Comparison of ENCODE assay signal across 20 cellular contexts in genomic region chr5:93644760-93645159, GRCh38.
A peak's percentile ranks its signal among the peaks of the same experiment; 100 is the strongest.
DNase-seq lines count a peak whose midpoint lies in the region; ATAC-seq, FAIRE-seq and TF ChIP-seq lines count a peak whose summit lies in the region.
"Had no signal": no experiment of that assay in that cellular context is flagged by ENCODE, and none has a peak within 500 bp of the region (broad histone marks: within the 10 kb centered on the region; RNA-seq: fewer than 3 reads in every experiment).

No MANE protein-coding gene starts in this region.

- CTCF ChIA-PET in SK-N-SH (lab: Yijun Ruan, JAX), result no interaction called here
- CTCF ChIA-PET in GM12878 (lab: Yijun Ruan, JAX), result no interaction called here

- H3K4me3 ChIP-seq in SK-N-SH (ENCODE audit: low read depth in 2 of 2, low read length in 1 of 2) (no peak overlapping the region), GM12878 (no peak overlapping the region)
- H3K4me3 ChIP-seq: A549; BLaER1 treated with 17β-estradiol and CSF1 and Interleukin-3, amounts not matched to agents 10 nM and 100 nM had no signal

- POLR2A ChIA-PET in SK-N-SH (lab: Yijun Ruan, JAX) (no interaction called here), GM12878 (lab: Charles Lee) (interaction anchor here (0.7 kb wide), 1 partner anchor 1104 kb away, joined by 3 read pairs; no protein-coding TSS in a partner anchor)

- peak; percentile 44 for FAIRE-seq in GM12878 (lab: Jason Lieb, UNC)
- FAIRE-seq: A549, D721Med, G401.6, GM12892, GM18507 had no signal

- BruUV-seq in GM12878 (replicated peaks; lab: Mats Ljungman, UMichigan), result no TSS peak

- TF ChIP-seq CTCF in SK-N-SH (IDR thresholded peaks at IDR 0.05), result no peak
- no peak for TF ChIP-seq CTCF in GM12878 (IDR thresholded peaks at IDR 0.05 in 2 of 3, conservative IDR thresholded peaks at IDR 0.05 in 1 of 3; ENCODE audit: control insufficient read depth in 2 of 3, extremely low read depth in 1 of 3, insufficient read depth in 1 of 3, low read depth in 3 of 3, low read length in 3 of 3)

- TF ChIP-seq POLR2A in GM12878 (IDR thresholded peaks at IDR 0.05; ENCODE audit: low read depth, low read length), result no peak

- H3K4me1 ChIP-seq in SK-N-SH (ENCODE audit: control insufficient read depth in 1 of 2, insufficient read depth in 2 of 2, low read depth in 1 of 2, low read length in 1 of 2) (no peaks in the 10 kb centered on the region; a peak in 1 of 4 replicates), GM12878 (ENCODE audit: control insufficient read depth, insufficient read depth, low read length) (no peaks in the 10 kb centered on the region)
- H3K4me1 ChIP-seq: A549 had no signal

- DNase-seq in SK-N-SH (no peak), GM12878 (ENCODE audit: low read depth, low spot score) (no peak)
- DNase-seq: AML-193; Caco-2; Calu3; CD4-positive, alpha-beta T cell; CD8-positive, alpha-beta T cell; DMS79 treated with DMSO at 0.1 percent for 48 hours; GF-D8 had no signal

- H3K79me2 ChIP-seq in SK-N-SH (ENCODE audit: insufficient read depth), result no peaks in the 10 kb centered on the region
- H3K79me2 ChIP-seq in GM12878 (ENCODE audit: control insufficient read depth, insufficient read depth, low read length), result no peaks in the 10 kb centered on the region

- intact Hi-C loops in GM12878 (cut with micrococcal nuclease; ENCODE audit: unreplicated experiment), result no loop called here

- H3K9ac ChIP-seq in SK-N-SH (no peak overlapping the region), GM12878 (ENCODE audit: control insufficient read depth, insufficient read depth, low read length) (no peak overlapping the region)
- H3K9ac ChIP-seq: BLaER1 treated with 17β-estradiol and CSF1 and Interleukin-3, amounts not matched to agents 10 nM and 100 nM had no signal

- TF ChIP-seq RAD21 in SK-N-SH (IDR thresholded peaks at IDR 0.05; ENCODE audit: low read length), result no peak
- TF ChIP-seq RAD21 in GM12878 (IDR thresholded peaks at IDR 0.05; ENCODE audit: insufficient read depth, low read depth, low read length), result no peak

- RAD21 ChIA-PET in GM12878 (lab: Charles Lee; ENCODE audit: unreplicated experiment), result no interaction called here

- H3K4me2 ChIP-seq in SK-N-SH (no peak overlapping the region), GM12878 (ENCODE audit: control insufficient read depth, insufficient read depth) (no peak overlapping the region)
- H3K4me2 ChIP-seq: A549; BLaER1 treated with 17β-estradiol and CSF1 and Interleukin-3, amounts not matched to agents 10 nM and 100 nM had no signal

- H3K9me3 ChIP-seq in SK-N-SH (no peaks in the 10 kb centered on the region), GM12878 (replicated peaks; ENCODE audit: control insufficient read depth, insufficient read depth, low read length) (no peaks in the 10 kb centered on the region; the same call in 2 of the 3 replicates)
- H3K9me3 ChIP-seq: A549, Caco-2 had no signal

- WGBS in SK-N-SH (ENCODE audit: low lambda C conversion rate), result 86% methylated on average over 2 of the region's 2 CpGs
- WGBS in GM12878 (ENCODE audit: insufficient coverage, insufficient replicate concordance, low lambda C conversion rate, missing lambda C conversion rate), result 94% methylated on average over 2 of the region's 2 CpGs

- H3K27ac ChIP-seq in SK-N-SH (ENCODE audit: low read depth in 2 of 2, low read length in 1 of 2), result no peak overlapping the region
- H3K27ac ChIP-seq in GM12878 (ENCODE audit: control insufficient read depth, insufficient read depth), result no peak overlapping the region
- H3K27ac ChIP-seq: 22Rv1; A549; BLaER1 treated with 17β-estradiol and CSF1 and Interleukin-3, amounts not matched to agents 10 nM and 100 nM; C4-2B had no signal

- H3K36me3 ChIP-seq in SK-N-SH (replicated peaks in 1 of 2; ENCODE audit: control insufficient read depth in 1 of 2, insufficient read depth in 2 of 2, low read length in 1 of 2), result no peaks in the 10 kb centered on the region
- no peaks in the 10 kb centered on the region for H3K36me3 ChIP-seq in GM12878 (ENCODE audit: control insufficient read depth in 2 of 2, insufficient read depth in 2 of 2, low read length in 1 of 2)
- H3K36me3 ChIP-seq: BLaER1 treated with 17β-estradiol and CSF1 and Interleukin-3, amounts not matched to agents 10 nM and 100 nM had no signal

- SMC1A ChIA-PET in GM12878 (lab: Charles Lee; ENCODE audit: uncharacterized antibody, unreplicated experiment), result interaction anchor here (0.9 kb wide), 1 partner anchor 239 kb away, joined by 3 read pairs; no protein-coding TSS in a partner anchor

- peaks cover 5% of the 10 kb centered on the region for H3F3A ChIP-seq in SK-N-SH (replicated peaks; ENCODE audit: insufficient read depth)

- no peaks in the 10 kb centered on the region for H3K9me2 ChIP-seq in SK-N-SH

- H2AFZ ChIP-seq in SK-N-SH (ENCODE audit: low read depth) (no peak overlapping the region), GM12878 (ENCODE audit: control insufficient read depth, low read depth, low read length) (no peak overlapping the region)

- in situ Hi-C loops in GM12878 (cut with MboI), result no loop called here

- TF ChIP-seq EP300 in SK-N-SH (IDR thresholded peaks at IDR 0.05; ENCODE audit: borderline replicate concordance in 1 of 2, low read depth in 1 of 2, low read length in 1 of 2), result no peak
- no peak for TF ChIP-seq EP300 in GM12878 (IDR thresholded peaks at IDR 0.05; ENCODE audit: borderline replicate concordance in 1 of 2, control insufficient read depth in 1 of 2, low read depth in 2 of 2, low read length in 2 of 2)

- H4K20me1 ChIP-seq in SK-N-SH (ENCODE audit: insufficient read depth), result no peaks in the 10 kb centered on the region
- H4K20me1 ChIP-seq in GM12878 (ENCODE audit: control insufficient read depth, insufficient read depth), result no peaks in the 10 kb centered on the region
- H4K20me1 ChIP-seq: BLaER1 treated with 17β-estradiol and CSF1 and Interleukin-3, amounts not matched to agents 10 nM and 100 nM had no signal

- H3K27me3 ChIP-seq in SK-N-SH (ENCODE audit: insufficient read depth) (no peaks in the 10 kb centered on the region), GM12878 (replicated peaks in 1 of 2; ENCODE audit: control insufficient read depth in 2 of 2, insufficient read depth in 2 of 2, low read length in 1 of 2) (no peaks in the 10 kb centered on the region)
- H3K27me3 ChIP-seq: BLaER1 treated with 17β-estradiol and CSF1 and Interleukin-3, amounts not matched to agents 10 nM and 100 nM had no signal

- ATAC-seq in SK-N-SH treated with all-trans-retinoic acid at 6 μM for 48 hours (no peak), GM12878 (no peak), HG03097 (IDR thresholded peaks at IDR 0.05; ENCODE audit: low FRiP score, unreplicated experiment) (no peak), HG02970 (IDR thresholded peaks at IDR 0.05; ENCODE audit: low FRiP score, unreplicated experiment) (no peak)
- ATAC-seq: A549; CD8-positive, alpha-beta T cell had no signal

TF ChIP-seq in SK-N-SH, 30 proteins besides CTCF, POLR2A, EP300 and RAD21:
- TF ChIP-seq NFIC (IDR thresholded peaks at IDR 0.05; ENCODE audit: borderline replicate concordance), result no peak
- no peak for TF ChIP-seq POLR2AphosphoS5 (IDR thresholded peaks at IDR 0.05; ENCODE audit: low read depth, low read length)
- peak; percentile 60 for TF ChIP-seq GATA2 (CRISPR knock-in tag; IDR thresholded peaks at IDR 0.05)
- TF ChIP-seq, protein P1, sequence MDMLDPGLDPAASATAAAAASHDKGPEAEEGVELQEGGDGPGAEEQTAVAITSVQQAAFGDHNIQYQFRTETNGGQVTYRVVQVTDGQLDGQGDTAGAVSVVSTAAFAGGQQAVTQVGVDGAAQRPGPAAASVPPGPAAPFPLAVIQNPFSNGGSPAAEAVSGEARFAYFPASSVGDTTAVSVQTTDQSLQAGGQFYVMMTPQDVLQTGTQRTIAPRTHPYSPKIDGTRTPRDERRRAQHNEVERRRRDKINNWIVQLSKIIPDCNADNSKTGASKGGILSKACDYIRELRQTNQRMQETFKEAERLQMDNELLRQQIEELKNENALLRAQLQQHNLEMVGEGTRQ (IDR thresholded peaks at IDR 0.05; ENCODE audit: borderline replicate concordance, low read depth, low read length), result no peak
- no peak for TF ChIP-seq MEF2A (IDR thresholded peaks at IDR 0.05; ENCODE audit: borderline replicate concordance, low read depth)

TF ChIP-seq in SK-N-SH treated with all-trans-retinoic acid at 6 μM for 48 hours, 23 proteins besides CTCF, POLR2A, EP300 and RAD21:
- TF ChIP-seq ZFP3 (CRISPR knock-in tag; IDR thresholded peaks at IDR 0.05), result no peak

TF ChIP-seq in GM12878, 131 proteins besides CTCF, POLR2A, EP300 and RAD21:
- no peak for TF ChIP-seq STAT3 (IDR thresholded peaks at IDR 0.05; ENCODE audit: low read depth, low read length)
- no peak for TF ChIP-seq SUZ12 (IDR thresholded peaks at IDR 0.05; ENCODE audit: unreplicated experiment)
- TF ChIP-seq, protein P2, sequence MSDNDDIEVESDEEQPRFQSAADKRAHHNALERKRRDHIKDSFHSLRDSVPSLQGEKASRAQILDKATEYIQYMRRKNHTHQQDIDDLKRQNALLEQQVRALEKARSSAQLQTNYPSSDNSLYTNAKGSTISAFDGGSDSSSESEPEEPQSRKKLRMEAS (IDR thresholded peaks at IDR 0.05; ENCODE audit: low read depth, low read length), result no peak
- no peak for TF ChIP-seq SIN3A (IDR thresholded peaks at IDR 0.05; ENCODE audit: low read depth, low read length)
- no peak for TF ChIP-seq RELB (IDR thresholded peaks at IDR 0.05; ENCODE audit: low read depth)
- no peak for TF ChIP-seq HDAC2 (IDR thresholded peaks at IDR 0.05)
- TF ChIP-seq TAF1 (IDR thresholded peaks at IDR 0.05; ENCODE audit: borderline replicate concordance, low read depth, low read length), result no peak
